ENCODE assay signal across 13 cellular contexts in the genomic region with DNA sequence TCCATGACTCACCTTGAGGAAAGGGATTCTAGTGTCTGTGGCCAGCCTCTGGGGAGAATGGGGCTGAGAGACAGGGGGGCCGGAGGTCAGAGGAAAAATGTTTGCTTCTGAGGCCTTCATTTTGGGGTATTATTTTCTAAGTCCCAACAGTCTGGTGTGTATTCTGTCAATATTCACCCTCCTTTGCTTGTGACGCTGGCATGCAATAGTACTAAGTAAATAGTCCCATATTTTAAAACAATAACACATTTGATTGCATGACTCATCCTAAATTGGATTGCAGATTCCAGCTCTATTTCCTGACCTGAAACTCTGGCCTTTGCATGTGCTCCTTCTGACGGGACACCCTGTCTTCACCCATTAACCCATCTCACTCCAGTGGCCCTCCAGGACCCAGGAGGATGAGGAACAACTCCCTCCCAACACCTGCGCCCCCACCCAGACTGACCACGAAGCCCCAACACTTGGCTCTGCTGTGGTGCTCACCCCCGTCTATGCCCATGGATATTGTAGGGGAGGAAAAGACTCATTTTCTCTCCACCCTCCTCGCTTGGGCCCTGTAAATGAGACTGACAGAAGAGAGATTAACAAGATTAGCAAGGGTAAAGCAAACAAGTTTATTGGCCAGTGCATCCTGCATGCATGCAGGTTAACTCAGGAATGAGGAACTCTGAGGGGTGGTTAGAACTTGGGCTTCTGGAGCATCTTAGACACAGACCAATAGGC.
DNase-seq lines count a peak whose midpoint lies in the region; ATAC-seq, FAIRE-seq and TF ChIP-seq lines count a peak whose summit lies in the region.
"Had no signal": no experiment of that assay in that cellular context is flagged by ENCODE, and none has a peak within 500 bp of the region (broad histone marks: within the 10 kb centered on the region; RNA-seq: fewer than 3 reads in every experiment).

No MANE protein-coding gene starts in this region.

- ATAC-seq in omental fat pad (ENCODE audit: low FRiP score): peak; percentile 22
- ATAC-seq: naive thymus-derived CD8-positive, alpha-beta T cell had no signal

- H3K4me1 ChIP-seq in Peyer's patch: peaks cover 0 to 10% (median 0%) of the 10 kb centered on the region in 4 donors
- H3K4me1 ChIP-seq in H9 (ENCODE audit: insufficient read depth, low read length): peaks cover 4% of the 10 kb centered on the region; the same call in 1 of the 2 replicates
- H3K4me1 ChIP-seq: BE2C had no signal

- TF ChIP-seq POLR2A in Peyer's patch (IDR thresholded peaks at IDR 0.05): no peak

- no peak overlapping the region; a peak in 1 of 7 replicates for H3K27ac Mint-ChIP-seq in H9
- no peak overlapping the region for H3K27ac Mint-ChIP-seq in activated CD4-positive, alpha-beta memory T cell treated with anti-CD3 and anti-CD28 coated beads, Interleukin-2, amount 10 ng/mL, durations not matched to agents 7 days and 5 days
- H3K27ac Mint-ChIP-seq: naive thymus-derived CD8-positive, alpha-beta T cell had no signal

- H3K79me1 ChIP-seq in H9 (ENCODE audit: insufficient read depth, low read depth, low read length, poor library complexity, severe bottlenecking): no peaks in the 10 kb centered on the region

- H3K4me3 Mint-ChIP-seq in H9: no peak overlapping the region
- H3K4me3 Mint-ChIP-seq in activated CD4-positive, alpha-beta memory T cell treated with anti-CD3 and anti-CD28 coated beads, Interleukin-2, amount 10 ng/mL, durations not matched to agents 7 days and 5 days: no peak overlapping the region
- H3K4me3 Mint-ChIP-seq: naive thymus-derived CD8-positive, alpha-beta T cell had no signal

- no peaks in the 10 kb centered on the region for H3K23me2 ChIP-seq in H9 (ENCODE audit: insufficient read length, low read depth, low read length, poor library complexity, severe bottlenecking)

- TF ChIP-seq CTCF in Peyer's patch (IDR thresholded peaks at IDR 0.05) (no peak), omental fat pad (IDR thresholded peaks at IDR 0.05) (no peak), H9 (conservative IDR thresholded peaks at IDR 0.05) (no peak)

- no peak overlapping the region for H4K5ac ChIP-seq in H9 (ENCODE audit: insufficient read length, low read depth, low read length)

- H4K91ac ChIP-seq in H9 (ENCODE audit: insufficient read length, low read depth, low read length): no peak overlapping the region

- H4K8ac ChIP-seq in H9 (replicated peaks; ENCODE audit: insufficient read length, low read depth, low read length): no peak overlapping the region

- no peaks in the 10 kb centered on the region for H3K36me3 ChIP-seq in Peyer's patch
- H3K36me3 ChIP-seq: BE2C had no signal

- POLR2A ChIA-PET in activated CD4-positive, alpha-beta memory T cell treated with anti-CD3 and anti-CD28 coated beads, Interleukin-2, amount 10 ng/mL, durations not matched to agents 7 days and 5 days (lab: Charles Lee): no interaction called here

- H3K4ac ChIP-seq in H9 (ENCODE audit: low read depth, low read length): no peak overlapping the region

- H2AFZ ChIP-seq in H9 (ENCODE audit: low read length): no peak overlapping the region

- no peaks in the 10 kb centered on the region; a peak in 1 of 5 replicates for H3K9me3 Mint-ChIP-seq in H9
- H3K9me3 Mint-ChIP-seq in activated CD4-positive, alpha-beta memory T cell treated with anti-CD3 and anti-CD28 coated beads, Interleukin-2, amount 10 ng/mL, durations not matched to agents 7 days and 5 days: no peaks in the 10 kb centered on the region
- H3K9me3 Mint-ChIP-seq: naive thymus-derived CD8-positive, alpha-beta T cell had no signal

- no peak for FAIRE-seq in GM19239 (lab: Jason Lieb, UNC)

- no peak overlapping the region for H2BK5ac ChIP-seq in H9 (ENCODE audit: insufficient read length, low read length)

- H3K27ac ChIP-seq in Peyer's patch (peak overlapping the region; percentile 17 to 68 (median 40)), epithelial cell of prostate (peak overlapping the region; percentile 42), H9 (ENCODE audit: insufficient read length, low read depth, low read length) (no peak overlapping the region)

- H3K36me3 Mint-ChIP-seq in H9 (ENCODE audit: insufficient read depth in 1 of 3, low read depth in 3 of 3): no peaks in the 10 kb centered on the region; a peak in 2 of 7 replicates
- no peaks in the 10 kb centered on the region for H3K36me3 Mint-ChIP-seq in activated CD4-positive, alpha-beta memory T cell treated with anti-CD3 and anti-CD28 coated beads, Interleukin-2, amount 10 ng/mL, durations not matched to agents 7 days and 5 days (ENCODE audit: low read depth)
- H3K36me3 Mint-ChIP-seq: naive thymus-derived CD8-positive, alpha-beta T cell had no signal

- no peak overlapping the region for H3T11ph ChIP-seq in H9 (ENCODE audit: low read length)

- H3K4me1 Mint-ChIP-seq in H9: peaks cover 12% of the 10 kb centered on the region in 2 experiments
- peaks cover 8% of the 10 kb centered on the region for H3K4me1 Mint-ChIP-seq in activated CD4-positive, alpha-beta memory T cell treated with anti-CD3 and anti-CD28 coated beads, Interleukin-2, amount 10 ng/mL, durations not matched to agents 7 days and 5 days

- no peak overlapping the region for H3K14ac ChIP-seq in H9 (ENCODE audit: insufficient read depth, low read length)

- no peak overlapping the region for H2BK12ac ChIP-seq in H9 (ENCODE audit: insufficient read length, low read depth, low read length)

- no CpG with 5 or more reads among the region's 7 CpGs for WGBS in H9 (ENCODE audit: extremely low coverage, insufficient read length, low lambda C conversion rate)

- H2BK120ac ChIP-seq in H9 (ENCODE audit: low read depth, low read length, poor library complexity, severe bottlenecking): no peak overlapping the region

- H2BK15ac ChIP-seq in H9 (ENCODE audit: low read depth, low read length): no peak overlapping the region

- no peaks in the 10 kb centered on the region for H3K27me3 Mint-ChIP-seq in H9 (ENCODE audit: low read depth)
- no peaks in the 10 kb centered on the region for H3K27me3 Mint-ChIP-seq in activated CD4-positive, alpha-beta memory T cell treated with anti-CD3 and anti-CD28 coated beads, Interleukin-2, amount 10 ng/mL, durations not matched to agents 7 days and 5 days

- H3K56ac ChIP-seq in H9 (ENCODE audit: insufficient read length, low read depth, low read length): no peak overlapping the region

- no peak overlapping the region for H2AK5ac ChIP-seq in H9 (ENCODE audit: insufficient read length, low read length)

- no peaks in the 10 kb centered on the region for H4K20me1 ChIP-seq in H9 (ENCODE audit: control insufficient read depth, insufficient read depth, insufficient read length)

- no peaks in the 10 kb centered on the region for H3K79me2 ChIP-seq in H9 (ENCODE audit: insufficient read depth, low read length)

- CTCF ChIA-PET in activated CD4-positive, alpha-beta memory T cell treated with anti-CD3 and anti-CD28 coated beads, Interleukin-2, amount 10 ng/mL, durations not matched to agents 7 days and 5 days (lab: Charles Lee): no interaction called here

- H3K4me3 ChIP-seq in Peyer's patch: no peak overlapping the region

- H3K4me2 ChIP-seq in H9 (ENCODE audit: insufficient read depth, insufficient read length, low read length): no peak overlapping the region

- DNase-seq in AG08395 (ENCODE audit: low spot score): peak; percentile 53
- no peak for DNase-seq in Peyer's patch
- peak; percentile 57 for DNase-seq in epithelial cell of prostate (ENCODE audit: low read depth, low spot score)
- no peak for DNase-seq in omental fat pad (ENCODE audit: low spot score)
- no peak for DNase-seq in H9
- no peak for DNase-seq in GM19239 (ENCODE audit: insufficient read length, low spot score)
- no peak for DNase-seq in Kasumi-1 (lab: John Stamatoyannopoulos, UW)
- DNase-seq in activated CD4-positive, alpha-beta memory T cell treated with anti-CD3 and anti-CD28 coated beads, Interleukin-2, amount 10 ng/mL, durations not matched to agents 7 days and 5 days: no peak
- DNase-seq: activated CD4-positive, CD25-positive, alpha-beta regulatory T cell treated with anti-CD3 and anti-CD28 coated beads, Interleukin-2, amount 50 U/mL, for 72 hours; activated naive CD4-positive, alpha-beta T cell treated with Interleukin-2 at 50 U/mL for 16 hours; BE2C; naive thymus-derived CD8-positive, alpha-beta T cell; NCI-H1105 had no signal

- no peak overlapping the region for H3K18ac ChIP-seq in H9 (ENCODE audit: insufficient read length, low read depth, low read length)

- H3K23ac ChIP-seq in H9 (ENCODE audit: insufficient read length, low read depth, low read length): no peak overlapping the region

- H3K9ac ChIP-seq in H9 (ENCODE audit: extremely low read depth, insufficient read length, low read length): no peak overlapping the region

- no peaks in the 10 kb centered on the region for H3K27me3 ChIP-seq in Peyer's patch
- no peaks in the 10 kb centered on the region for H3K27me3 ChIP-seq in H9 (ENCODE audit: insufficient read depth, low read length)
- H3K27me3 ChIP-seq: BE2C had no signal

- H3K9me3 ChIP-seq in Peyer's patch (no peaks in the 10 kb centered on the region), H9 (ENCODE audit: control insufficient read depth, low read depth, low read length) (no peaks in the 10 kb centered on the region)
- H3K9me3 ChIP-seq: BE2C had no signal

- no peak overlapping the region for H2BK20ac ChIP-seq in H9 (ENCODE audit: low read depth, low read length, poor library complexity, severe bottlenecking)

Comparison
In these comparisons a context has a peak if more than half of its experiments do, and no peak if none do; other contexts are left out.
1. DNase-seq: peak in AG08395 (single experiment) and epithelial cell of prostate (single experiment); none in Peyer's patch (0 of 3), omental fat pad (single experiment), H9 (single experiment), GM19239 (single experiment), Kasumi-1 (0 of 2) and activated CD4-positive, alpha-beta memory T cell treated with anti-CD3 and anti-CD28 coated beads, Interleukin-2, amount 10 ng/mL, durations not matched to agents 7 days and 5 days (single experiment).